8 cellular contexts compared by ENCODE assay signal in the genomic region with DNA sequence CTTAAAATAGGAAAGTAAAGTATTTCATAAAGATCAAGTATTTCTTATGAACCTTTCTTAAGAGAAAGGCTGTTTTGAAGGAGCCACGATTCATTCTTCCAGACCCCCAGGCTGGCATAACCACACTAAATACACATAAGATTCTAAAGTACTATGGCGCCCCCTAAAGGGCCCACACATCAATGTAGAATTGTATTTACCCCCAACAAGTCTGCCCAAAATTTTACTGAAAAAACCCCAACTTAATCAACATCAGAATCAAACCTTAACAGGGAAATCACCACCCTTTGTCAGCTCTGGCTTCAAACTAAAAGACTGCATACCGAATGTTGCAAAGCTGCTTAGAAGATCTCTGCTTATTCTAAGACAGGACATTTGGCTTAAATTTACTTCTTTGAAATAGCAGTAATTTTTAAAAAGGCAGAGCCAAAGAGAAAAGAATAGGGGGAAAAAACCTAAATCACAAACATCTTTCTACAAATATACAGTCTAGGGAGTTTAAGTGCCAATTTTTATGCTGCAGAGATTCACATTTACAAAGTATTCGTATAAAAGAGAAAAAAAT. TPM values are rescaled to one million over a fixed set of nuclear protein-coding genes. Genes with fewer than 3 reads are reported as not detected.
DNase-seq lines count a peak whose midpoint lies in the region; ATAC-seq and TF ChIP-seq lines count a peak whose summit lies in the region.

No MANE protein-coding gene starts in this region.

- CTCF ChIA-PET in activated CD4-positive, alpha-beta memory T cell treated with anti-CD3 and anti-CD28 coated beads for 36 hours (lab: Charles Lee): interaction anchor here (0.6 to 5.6 kb wide), 24 partner anchors 10 to 794 kb away, joined by 3 to 75 read pairs (median 4); no protein-coding TSS in a partner anchor

- H3K27ac Mint-ChIP-seq in activated CD4-positive, alpha-beta memory T cell treated with anti-CD3 and anti-CD28 coated beads for 36 hours: no peak overlapping the region

- peak; percentile 65 for TF ChIP-seq CTCF in foreskin keratinocyte (conservative IDR thresholded peaks at IDR 0.05)

- intact Hi-C loops in activated CD4-positive, alpha-beta memory T cell treated with anti-CD3 and anti-CD28 coated beads for 36 hours (cut with micrococcal nuclease): loop anchor here (2.0 to 5.0 kb wide), 2 partner anchors 27 to 323 kb away; a partner anchor contains a TSS

- POLR2A ChIA-PET in activated CD4-positive, alpha-beta memory T cell treated with anti-CD3 and anti-CD28 coated beads for 36 hours (lab: Charles Lee): no interaction called here

- peaks cover 55% of the 10 kb centered on the region for H3K36me3 Mint-ChIP-seq in activated CD4-positive, alpha-beta memory T cell treated with anti-CD3 and anti-CD28 coated beads for 36 hours

- H3K9me3 Mint-ChIP-seq in activated CD4-positive, alpha-beta memory T cell treated with anti-CD3 and anti-CD28 coated beads for 36 hours: no peaks in the 10 kb centered on the region

- H3K4me1 ChIP-seq in foreskin keratinocyte: peaks cover 11% of the 10 kb centered on the region

- H3K4me1 Mint-ChIP-seq in activated CD4-positive, alpha-beta memory T cell treated with anti-CD3 and anti-CD28 coated beads for 36 hours (ENCODE audit: low read depth): peaks cover 12% of the 10 kb centered on the region

- ATAC-seq in foreskin keratinocyte (no peak), GM19023 (IDR thresholded peaks at IDR 0.05; ENCODE audit: unreplicated experiment) (no peak)

- DNase-seq in activated gamma-delta T cell treated with Interleukin-2 at 50 U/mL for 16 hours: peak; percentile 34
- no peak for DNase-seq in activated gamma-delta T cell (lab: John Stamatoyannopoulos, UW)
- peak; percentile 22 for DNase-seq in NCI-H128 (lab: John Stamatoyannopoulos, UW; ENCODE audit: unreplicated experiment)
- DNase-seq in activated CD4-positive, alpha-beta memory T cell treated with anti-CD3 and anti-CD28 coated beads for 36 hours: peak; percentile 37
- DNase-seq in foreskin keratinocyte: no peak
- DNase-seq in stimulated activated CD4-positive, alpha-beta T cell treated with anti-CD3 and anti-CD28 coated beads, Interleukin-4, amount 100 ng/mL, for 1 hour: peak; percentile 38
- no peak for DNase-seq in GOT3 (lab: John Stamatoyannopoulos, UW)

- no peaks in the 10 kb centered on the region for H3K27me3 ChIP-seq in foreskin keratinocyte

- no peak overlapping the region for H3K27ac ChIP-seq in foreskin keratinocyte

- no peak overlapping the region for H3K4me3 Mint-ChIP-seq in activated CD4-positive, alpha-beta memory T cell treated with anti-CD3 and anti-CD28 coated beads for 36 hours

- no peaks in the 10 kb centered on the region for H3K27me3 Mint-ChIP-seq in activated CD4-positive, alpha-beta memory T cell treated with anti-CD3 and anti-CD28 coated beads for 36 hours

RNA-seq across cellular contexts. Expression of a gene that starts 20.4 kb away (rescaled TPM):
- 10 to 100 TPM; 66.9 to 67.9 TPM for total RNA-seq in activated CD4-positive, alpha-beta memory T cell treated with anti-CD3 and anti-CD28 coated beads for 36 hours
- 0.99 and 1.9 TPM in 2 replicates for total RNA-seq in foreskin keratinocyte
- 0.35 and 0.69 TPM in 2 replicates for polyA plus RNA-seq in foreskin keratinocyte

RNA-seq across cellular contexts. Expression of a gene that starts 27.0 kb away (rescaled TPM):
- 10 to 100 TPM; 72.8 to 77.2 TPM for total RNA-seq in activated CD4-positive, alpha-beta memory T cell treated with anti-CD3 and anti-CD28 coated beads for 36 hours
- 50.9 and 55.8 TPM in 2 replicates for total RNA-seq in foreskin keratinocyte
- polyA plus RNA-seq in foreskin keratinocyte: 32.7 and 36.9 TPM in 2 replicates

Comparison
In these comparisons a context has a peak if more than half of its experiments do, and no peak if none do; other contexts are left out.
1. DNase-seq: peak in activated gamma-delta T cell treated with Interleukin-2 at 50 U/mL for 16 hours (single experiment), NCI-H128 (single experiment), activated CD4-positive, alpha-beta memory T cell treated with anti-CD3 and anti-CD28 coated beads for 36 hours (single experiment) and stimulated activated CD4-positive, alpha-beta T cell treated with anti-CD3 and anti-CD28 coated beads, Interleukin-4, amount 100 ng/mL, for 1 hour (single experiment); none in activated gamma-delta T cell (single experiment), foreskin keratinocyte (0 of 2) and GOT3 (single experiment).
2. RNA of a gene that starts 20.4 kb away (total RNA-seq): 66.9 to 67.9 TPM in activated CD4-positive, alpha-beta memory T cell treated with anti-CD3 and anti-CD28 coated beads for 36 hours; 0.99 to 1.9 TPM in foreskin keratinocyte; every median in the first group is over 10 times any median in the second.